1 cellular context compared by ENCODE assay signal in genomic region chr11:33588056-33588455, GRCh38.
TF ChIP-seq lines count a peak whose summit lies in the region.

No MANE protein-coding gene starts in this region.

TF ChIP-seq in Ishikawa, 13 proteins besides CTCF, POLR2A, EP300 and RAD21 (continued from another document):
- peak; percentile 87 for TF ChIP-seq REST (IDR thresholded peaks at IDR 0.05; ENCODE audit: low read depth)
